ENCODE assay signal across 1 cellular context in genomic region chr2:45255568-45255967, GRCh38.
TF ChIP-seq lines count a peak whose summit lies in the region.

No MANE protein-coding gene starts in this region.

TF ChIP-seq in H1, 55 proteins besides CTCF, POLR2A, EP300 and RAD21:
- TF ChIP-seq CHD7 (IDR thresholded peaks at IDR 0.05; ENCODE audit: insufficient replicate concordance, low read length) (no peak), SP2 (IDR thresholded peaks at IDR 0.05; ENCODE audit: low read length) (no peak), CBX5 (IDR thresholded peaks at IDR 0.05; ENCODE audit: low read depth, low read length) (no peak), SP1 (IDR thresholded peaks at IDR 0.05; ENCODE audit: low read depth, low read length) (no peak), CHD1 (IDR thresholded peaks at IDR 0.05; ENCODE audit: low read depth, low read length) (no peak), KDM5A (IDR thresholded peaks at IDR 0.05; ENCODE audit: low read length) (no peak), SAP30 (IDR thresholded peaks at IDR 0.05; ENCODE audit: insufficient read depth, insufficient replicate concordance, low read length) (no peak), TBP (IDR thresholded peaks at IDR 0.05; ENCODE audit: low read depth, low read length) (no peak), PHF8 (conservative IDR thresholded peaks at IDR 0.05; ENCODE audit: low read depth, low read length) (no peak), BCL11A (IDR thresholded peaks at IDR 0.05; ENCODE audit: low read depth in 2 of 2, low read length in 2 of 2) (no peak)
